In the genomic region with DNA sequence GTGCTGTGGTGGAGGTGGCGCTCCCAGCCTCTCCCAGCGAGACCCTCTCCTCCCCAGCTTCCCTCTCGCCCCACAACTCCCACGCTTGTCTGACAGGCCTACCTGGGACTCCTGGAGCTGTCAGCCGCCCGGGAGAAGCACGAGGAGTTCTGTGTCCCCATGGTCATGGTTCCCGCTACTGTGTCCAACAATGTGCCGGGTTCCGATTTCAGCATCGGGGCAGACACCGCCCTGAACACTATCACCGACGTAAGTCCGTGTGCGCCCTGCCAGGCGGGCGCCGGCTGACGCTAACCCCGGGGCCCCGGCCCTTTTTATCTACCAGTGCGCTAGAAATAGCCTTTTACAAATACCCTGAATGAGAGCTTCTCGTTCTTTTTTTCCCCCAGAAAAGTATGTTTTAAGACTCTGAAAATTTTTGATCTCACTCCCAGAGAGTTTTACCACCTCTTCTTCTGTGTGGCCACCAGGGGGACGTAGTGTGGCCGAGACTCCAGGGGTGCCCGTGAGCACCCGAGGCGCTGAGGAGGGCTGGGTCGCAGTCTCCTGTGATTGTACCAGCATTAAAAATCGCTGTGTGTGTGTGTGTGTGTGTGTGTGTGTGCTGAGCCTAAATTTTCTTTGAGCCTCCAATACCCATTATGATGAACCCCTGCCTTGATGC, we compare ENCODE assay signal across 9 cellular contexts. TPM values are rescaled to one million over a fixed set of nuclear protein-coding genes. Genes with fewer than 3 reads are reported as not detected.
DNase-seq lines count a peak whose midpoint lies in the region; ATAC-seq and TF ChIP-seq lines count a peak whose summit lies in the region.
"Had no signal": no experiment of that assay in that cellular context is flagged by ENCODE, and none has a peak within 500 bp of the region (broad histone marks: within the 10 kb centered on the region; RNA-seq: fewer than 3 reads in every experiment).

No MANE protein-coding gene starts in this region.

- no peak overlapping the region for H2AFZ ChIP-seq in MM.1S (ENCODE audit: low read length)

- no peaks in the 10 kb centered on the region for H4K20me1 ChIP-seq in MM.1S (ENCODE audit: insufficient read depth, low read length)

- no peak overlapping the region for H3K27ac Mint-ChIP-seq in activated CD8-positive, alpha-beta T cell treated with anti-CD3 and anti-CD28 coated beads for 36 hours
- H3K27ac Mint-ChIP-seq in activated CD8-positive, alpha-beta T cell treated with anti-CD3 and anti-CD28 coated beads, Interleukin-2, amount 10 ng/mL, durations not matched to agents 7 days and 5 days, result no peak overlapping the region
- H3K27ac Mint-ChIP-seq: dendritic cell treated with granulocyte-macrophage colony-stimulating factor and Interleukin-4, amounts not matched to agents 40 ng/mL and 50 ng/mL, for 4 days had no signal

- no peak for TF ChIP-seq POLR2A in transverse colon (IDR thresholded peaks at IDR 0.05)

- H3F3A ChIP-seq in MM.1S (ENCODE audit: insufficient read depth, low read length), result no peaks in the 10 kb centered on the region

- H3K9me3 Mint-ChIP-seq in activated CD8-positive, alpha-beta T cell treated with anti-CD3 and anti-CD28 coated beads for 36 hours, result no peaks in the 10 kb centered on the region
- no peaks in the 10 kb centered on the region for H3K9me3 Mint-ChIP-seq in activated CD8-positive, alpha-beta T cell treated with anti-CD3 and anti-CD28 coated beads, Interleukin-2, amount 10 ng/mL, durations not matched to agents 7 days and 5 days (ENCODE audit: insufficient read depth)
- H3K9me3 Mint-ChIP-seq: dendritic cell treated with granulocyte-macrophage colony-stimulating factor and Interleukin-4, amounts not matched to agents 40 ng/mL and 50 ng/mL, for 4 days had no signal

- in situ Hi-C loops in SK-MEL-5 (cut with HindIII; ENCODE audit: low pct_unique_long_range_greater_than_20kb, low sequenced_read_pairs) (no loop called here), transverse colon (cut with MboI; ENCODE audit: low pct_ligation_motif_present in 1 of 4, low pct_unique_long_range_greater_than_20kb in 1 of 4, low sequenced_read_pairs in 3 of 4) (no loop called here)

- H3K36me3 ChIP-seq in transverse colon (peaks cover 0 to 12% (median 5%) of the 10 kb centered on the region in 4 donors), MM.1S (replicated peaks; ENCODE audit: insufficient read depth, low read length) (no peaks in the 10 kb centered on the region)

- WGBS in transverse colon (ENCODE audit: low coverage in 1 of 2), 2 donors, result 70 to 90% methylated on average over 9 to 31 of the region's 31 CpGs

- TF ChIP-seq CTCF in activated CD8-positive, alpha-beta T cell treated with anti-CD3 and anti-CD28 coated beads for 36 hours (IDR thresholded peaks at IDR 0.05), result peak; percentile 40
- TF ChIP-seq CTCF in foreskin fibroblast (IDR thresholded peaks at IDR 0.05; ENCODE audit: low read depth, low read length), result peak; percentile 47
- TF ChIP-seq CTCF in transverse colon (IDR thresholded peaks at IDR 0.05), result peak in 3 of 5 experiments; percentile 26 to 31 (median 30)
- no peak for TF ChIP-seq CTCF in MM.1S (IDR thresholded peaks at IDR 0.05; ENCODE audit: low read length)

- peaks cover 67% of the 10 kb centered on the region for H3K36me3 Mint-ChIP-seq in activated CD8-positive, alpha-beta T cell treated with anti-CD3 and anti-CD28 coated beads for 36 hours (ENCODE audit: low read depth)
- peaks cover 74% of the 10 kb centered on the region for H3K36me3 Mint-ChIP-seq in activated CD8-positive, alpha-beta T cell treated with anti-CD3 and anti-CD28 coated beads, Interleukin-2, amount 10 ng/mL, durations not matched to agents 7 days and 5 days (ENCODE audit: low read depth)

- H3K27me3 ChIP-seq in transverse colon (no peaks in the 10 kb centered on the region), MM.1S (replicated peaks; ENCODE audit: insufficient read depth, low read length) (no peaks in the 10 kb centered on the region)

- H3K9ac ChIP-seq in MM.1S (ENCODE audit: low read length), result no peak overlapping the region

- H3K4me1 Mint-ChIP-seq in activated CD8-positive, alpha-beta T cell treated with anti-CD3 and anti-CD28 coated beads for 36 hours (ENCODE audit: low read depth), result no peaks in the 10 kb centered on the region
- no peaks in the 10 kb centered on the region for H3K4me1 Mint-ChIP-seq in activated CD8-positive, alpha-beta T cell treated with anti-CD3 and anti-CD28 coated beads, Interleukin-2, amount 10 ng/mL, durations not matched to agents 7 days and 5 days (ENCODE audit: low read depth)

- CTCF ChIA-PET in activated CD8-positive, alpha-beta T cell treated with anti-CD3 and anti-CD28 coated beads for 36 hours (lab: Charles Lee), result interaction anchor here (0.6 to 2.1 kb wide), 5 partner anchors 10 to 62 kb away, joined by 3 to 6 read pairs (median 3); no protein-coding TSS in a partner anchor
- CTCF ChIA-PET in activated CD8-positive, alpha-beta T cell treated with anti-CD3 and anti-CD28 coated beads, Interleukin-2, amount 10 ng/mL, durations not matched to agents 7 days and 5 days (lab: Charles Lee), result no interaction called here

- no peaks in the 10 kb centered on the region for H3K9me2 ChIP-seq in MM.1S (replicated peaks; ENCODE audit: insufficient read depth, low read length)

- H3K27me3 Mint-ChIP-seq in activated CD8-positive, alpha-beta T cell treated with anti-CD3 and anti-CD28 coated beads for 36 hours, result no peaks in the 10 kb centered on the region
- H3K27me3 Mint-ChIP-seq in activated CD8-positive, alpha-beta T cell treated with anti-CD3 and anti-CD28 coated beads, Interleukin-2, amount 10 ng/mL, durations not matched to agents 7 days and 5 days (ENCODE audit: low read depth), result no peaks in the 10 kb centered on the region
- H3K27me3 Mint-ChIP-seq: dendritic cell treated with granulocyte-macrophage colony-stimulating factor and Interleukin-4, amounts not matched to agents 40 ng/mL and 50 ng/mL, for 4 days had no signal

- DNase-seq in activated CD8-positive, alpha-beta T cell treated with anti-CD3 and anti-CD28 coated beads for 36 hours, result no peak
- DNase-seq in activated CD8-positive, alpha-beta T cell treated with anti-CD3 and anti-CD28 coated beads, Interleukin-2, amount 10 ng/mL, durations not matched to agents 7 days and 5 days, result no peak
- DNase-seq in SK-MEL-5 (ENCODE audit: low read depth, low spot score) (peak; percentile 9), foreskin fibroblast (peak in 1 of 2 donors; percentile 59), transverse colon (no peak), MM.1S (no peak), superior temporal gyrus (ENCODE audit: extremely low spot score) (no peak)

- peak; percentile 40 for ATAC-seq in activated CD8-positive, alpha-beta T cell treated with anti-CD3 and anti-CD28 coated beads for 36 hours
- ATAC-seq in activated CD8-positive, alpha-beta T cell treated with anti-CD3 and anti-CD28 coated beads, Interleukin-2, amount 10 ng/mL, durations not matched to agents 7 days and 5 days, result no peak
- no peak for ATAC-seq in HG02642 (IDR thresholded peaks at IDR 0.05; ENCODE audit: poor library complexity, unreplicated experiment)

- no peak overlapping the region for H3K27ac ChIP-seq in transverse colon
- no peak overlapping the region for H3K27ac ChIP-seq in MM.1S (ENCODE audit: low read length)

- H3K4me3 Mint-ChIP-seq in activated CD8-positive, alpha-beta T cell treated with anti-CD3 and anti-CD28 coated beads for 36 hours, result no peak overlapping the region
- no peak overlapping the region for H3K4me3 Mint-ChIP-seq in activated CD8-positive, alpha-beta T cell treated with anti-CD3 and anti-CD28 coated beads, Interleukin-2, amount 10 ng/mL, durations not matched to agents 7 days and 5 days
- H3K4me3 Mint-ChIP-seq: dendritic cell treated with granulocyte-macrophage colony-stimulating factor and Interleukin-4, amounts not matched to agents 40 ng/mL and 50 ng/mL, for 4 days had no signal

- no peaks in the 10 kb centered on the region for H3K4me1 ChIP-seq in transverse colon
- H3K4me1 ChIP-seq in MM.1S (ENCODE audit: low read length), result no peaks in the 10 kb centered on the region

- POLR2A ChIA-PET in activated CD8-positive, alpha-beta T cell treated with anti-CD3 and anti-CD28 coated beads for 36 hours (lab: Charles Lee), result interaction anchor here (1.0 kb wide), 1 partner anchor 10 kb away, joined by 3 read pairs; no protein-coding TSS in a partner anchor
- POLR2A ChIA-PET in activated CD8-positive, alpha-beta T cell treated with anti-CD3 and anti-CD28 coated beads, Interleukin-2, amount 10 ng/mL, durations not matched to agents 7 days and 5 days (lab: Charles Lee), result no interaction called here

- H3K9me3 ChIP-seq in transverse colon, result no peaks in the 10 kb centered on the region
- H3K9me3 ChIP-seq in MM.1S (replicated peaks; ENCODE audit: insufficient read depth, low read length), result no peaks in the 10 kb centered on the region

- no peak overlapping the region for H3K4me3 ChIP-seq in foreskin fibroblast (ENCODE audit: low read depth in 1 of 2, low read length in 2 of 2)
- no peak overlapping the region for H3K4me3 ChIP-seq in transverse colon
- no peak overlapping the region for H3K4me3 ChIP-seq in MM.1S (ENCODE audit: low read length)

- no peak overlapping the region for H3K4me2 ChIP-seq in MM.1S (ENCODE audit: low read depth, low read length)

- intact Hi-C loops in activated CD8-positive, alpha-beta T cell treated with anti-CD3 and anti-CD28 coated beads for 36 hours (cut with micrococcal nuclease), result no loop called here
- intact Hi-C loops in transverse colon (cut with DNase I; ENCODE audit: low total_unique reads), result no loop called here

- H3K79me2 ChIP-seq in MM.1S (ENCODE audit: low read length), result no peaks in the 10 kb centered on the region

- no peak for TF ChIP-seq EP300 in transverse colon (IDR thresholded peaks at IDR 0.05; ENCODE audit: low read depth)

RNA-seq across cellular contexts. Expression of a gene that starts 52.6 kb away (rescaled TPM):
- 100 to 1,000 TPM; 217 to 219 TPM for total RNA-seq in activated CD8-positive, alpha-beta T cell treated with anti-CD3 and anti-CD28 coated beads for 36 hours
- total RNA-seq in activated CD8-positive, alpha-beta T cell treated with anti-CD3 and anti-CD28 coated beads, Interleukin-2, amount 10 ng/mL, durations not matched to agents 7 days and 5 days, result 100 to 1,000 TPM; 220 to 233 TPM
- total RNA-seq in SK-MEL-5 (2014; rRNA removed; shearing (Covaris generic)), result 88.6 and 92.8 TPM in 2 replicates
- polyA plus RNA-seq in SK-MEL-5 (2015; cell fraction: cytosol; rRNA removed), result 66.1 and 84.5 TPM in 2 replicates
- polyA plus RNA-seq in SK-MEL-5 (2015; cell fraction: nucleus; rRNA removed), result 45.6 and 49.6 TPM in 2 replicates
- 10 to 100 TPM; 53.9 to 93.9 (median 66.2) TPM for total RNA-seq in transverse colon

RNA-seq across cellular contexts. Expression of a gene that starts 52.7 kb away (rescaled TPM):
- total RNA-seq in activated CD8-positive, alpha-beta T cell treated with anti-CD3 and anti-CD28 coated beads for 36 hours, result 10 to 100 TPM; 77.6 to 78.6 TPM
- total RNA-seq in activated CD8-positive, alpha-beta T cell treated with anti-CD3 and anti-CD28 coated beads, Interleukin-2, amount 10 ng/mL, durations not matched to agents 7 days and 5 days, result 10 to 100 TPM; 47.5 TPM
- 36.5 and 41.7 TPM in 2 replicates for total RNA-seq in SK-MEL-5 (2014; rRNA removed; shearing (Covaris generic))
- 32.5 and 33.8 TPM in 2 replicates for polyA plus RNA-seq in SK-MEL-5 (2015; cell fraction: cytosol; rRNA removed)
- polyA plus RNA-seq in SK-MEL-5 (2015; cell fraction: nucleus; rRNA removed), result 36.8 and 78.4 TPM in 2 replicates
- total RNA-seq in transverse colon, result 100 to 1,000 TPM in 1 of 4 donors, 10 to 100 TPM in 3; 50.9 to 108 (median 67.6) TPM
